Comparison of ENCODE assay signal across 9 cellular contexts in genomic region chr13:57631607-57632275, GRCh38. TPM values are rescaled to one million over a fixed set of nuclear protein-coding genes. Genes with fewer than 3 reads are reported as not detected.
DNase-seq lines count a peak whose midpoint lies in the region; ATAC-seq, FAIRE-seq and TF ChIP-seq lines count a peak whose summit lies in the region.
"Had no signal": no experiment of that assay in that cellular context is flagged by ENCODE, and none has a peak within 500 bp of the region (broad histone marks: within the 10 kb centered on the region; RNA-seq: fewer than 3 reads in every experiment).

Gene PCDH17 (plus strand): TSS chr13:57631744. CDS start chr13:57632547, 803 bp downstream.

- intact Hi-C loops in gastrocnemius medialis (cut with DNase I; ENCODE audit: low total_unique reads) = no loop called here

- H3K4me1 ChIP-seq in iPS-20b (ENCODE audit: insufficient read depth, low read length) (no peaks in the 10 kb centered on the region; the same call in 1 of the 2 replicates), gastrocnemius medialis (peaks cover 18 to 26% of the 10 kb centered on the region in 2 donors)

- H3K27me3 ChIP-seq in bronchial epithelial cell (ENCODE audit: control insufficient read depth, insufficient read depth, low read length) (peaks cover 50% of the 10 kb centered on the region), iPS-20b (ENCODE audit: insufficient read depth, low read length) (peaks cover 91% of the 10 kb centered on the region), gastrocnemius medialis (peaks cover 51 to 76% (median 67%) of the 10 kb centered on the region in 3 donors)

- no peak for FAIRE-seq in bronchial epithelial cell (lab: Jason Lieb, UNC)

- in situ Hi-C loops in gastrocnemius medialis (cut with MboI; ENCODE audit: low sequenced_read_pairs in 4 of 4) = loop anchor here in 1 of 4 donors (25.0 kb wide), 1 partner anchor 1681 kb away; no protein-coding TSS in a partner anchor

- no peak within 1 kb of the TSS for H3K27ac ChIP-seq in iPS-20b (ENCODE audit: low read length)
- peak within 1 kb of the TSS; percentile 18 to 65 (median 46) for H3K27ac ChIP-seq in gastrocnemius medialis
- H3K27ac ChIP-seq: neutrophil had no signal

- no peaks in the 10 kb centered on the region for H3K36me3 ChIP-seq in bronchial epithelial cell (ENCODE audit: control insufficient read depth, insufficient read depth, low read length)
- H3K36me3 ChIP-seq in iPS-20b (ENCODE audit: insufficient read depth, low read depth, low read length) = no peaks in the 10 kb centered on the region
- no peaks in the 10 kb centered on the region for H3K36me3 ChIP-seq in gastrocnemius medialis
- H3K36me3 ChIP-seq: neutrophil had no signal

- peak within 1 kb of the TSS; percentile 2; the same call in 1 of the 2 replicates for H3K9ac ChIP-seq in iPS-20b (ENCODE audit: low read depth, low read length)

- H3K4me3 ChIP-seq in bronchial epithelial cell (ENCODE audit: low read depth, low read length) (peak within 1 kb of the TSS; percentile 26), iPS-20b (ENCODE audit: low read length) (peak within 1 kb of the TSS; percentile 85), gastrocnemius medialis (peak within 1 kb of the TSS; percentile 54 to 61 (median 58))

- TF ChIP-seq CTCF in bronchial epithelial cell (IDR thresholded peaks at IDR 0.05; ENCODE audit: insufficient read depth, low read length, severe bottlenecking) (no peak), gastrocnemius medialis (IDR thresholded peaks at IDR 0.05 in 4 of 5, conservative IDR thresholded peaks at IDR 0.05 in 1 of 5) (no peak)

- peak; percentile 13 to 31 for ATAC-seq in gastrocnemius medialis
- ATAC-seq in GM18502 (IDR thresholded peaks at IDR 0.05; ENCODE audit: poor library complexity, unreplicated experiment) = no peak
- no peak for ATAC-seq in HG03432 (IDR thresholded peaks at IDR 0.05; ENCODE audit: unreplicated experiment)
- no peak for ATAC-seq in GM21381 (IDR thresholded peaks at IDR 0.05; ENCODE audit: unreplicated experiment)

- TF ChIP-seq POLR2A in gastrocnemius medialis (IDR thresholded peaks at IDR 0.05) = peak in 1 of 2 donors; percentile 12

- H3K9me3 ChIP-seq in iPS-20b (ENCODE audit: insufficient read depth, low read depth, low read length) = no peaks in the 10 kb centered on the region
- no peaks in the 10 kb centered on the region for H3K9me3 ChIP-seq in gastrocnemius medialis
- H3K9me3 ChIP-seq: neutrophil had no signal

- DNase-seq in DMS 273 (lab: John Stamatoyannopoulos, UW; ENCODE audit: unreplicated experiment) (peak; percentile 73), NCI-H2171 treated with DMSO at 0.1 percent for 48 hours (lab: John Stamatoyannopoulos, UW) (peak; percentile 83), bronchial epithelial cell (ENCODE audit: low read depth) (no peak), gastrocnemius medialis (no peak)

RNA-seq across cellular contexts. Expression of gene PCDH17, which starts in this region (rescaled TPM):
- under 0.01 TPM in 2 replicates for total RNA-seq in bronchial epithelial cell
- 1 to 10 TPM in 2 of 4 donors, under 1 TPM in 2; 0.51 to 1.4 (median 1.1) TPM for total RNA-seq in gastrocnemius medialis

Comparison
In these comparisons a context has a peak if more than half of its experiments do, and no peak if none do; other contexts are left out.
1. DNase-seq: peak in DMS 273 (single experiment) and NCI-H2171 treated with DMSO at 0.1 percent for 48 hours (single experiment); none in bronchial epithelial cell (single experiment) and gastrocnemius medialis (0 of 2).
2. H3K4me3 ChIP-seq: peak in every context shown above with its lines; median percentile 85 in iPS-20b; 58 in gastrocnemius medialis; 26 in bronchial epithelial cell.
3. ATAC-seq: peak in gastrocnemius medialis (2 of 2); none in GM18502 (single experiment), HG03432 (single experiment) and GM21381 (single experiment).